In the genomic region with DNA sequence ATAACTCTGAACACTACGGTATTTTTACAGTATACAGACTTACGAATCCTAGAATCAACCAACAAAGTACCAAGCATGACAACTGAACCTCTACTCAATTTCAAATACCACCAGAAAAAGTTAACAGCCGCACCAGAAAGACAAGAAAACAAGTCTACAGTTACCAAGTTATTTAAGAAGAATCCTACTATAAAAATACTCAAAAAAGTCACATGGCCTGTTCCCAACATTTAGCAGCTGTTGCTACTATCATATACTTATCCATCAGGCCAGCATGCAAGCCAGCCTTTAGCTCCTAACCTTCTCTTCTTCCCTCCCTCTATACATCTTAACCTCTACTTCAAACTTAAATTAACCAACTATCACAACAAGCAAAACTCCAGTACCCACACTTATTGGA, we compare ENCODE assay signal across 9 cellular contexts. TPM values are rescaled to one million over a fixed set of nuclear protein-coding genes. Genes with fewer than 3 reads are reported as not detected.
DNase-seq lines count a peak whose midpoint lies in the region; ATAC-seq, FAIRE-seq and TF ChIP-seq lines count a peak whose summit lies in the region.
"Had no signal": no experiment of that assay in that cellular context is flagged by ENCODE, and none has a peak within 500 bp of the region (broad histone marks: within the 10 kb centered on the region; RNA-seq: fewer than 3 reads in every experiment).

No MANE protein-coding gene starts in this region.

- H3K4me2 ChIP-seq in fibroblast of lung (ENCODE audit: extremely low read depth, insufficient read depth, low read length), result peak overlapping the region; percentile 88

- no peak for FAIRE-seq in GM19239 (lab: Jason Lieb, UNC)

- intact Hi-C loops in psoas muscle (cut with DNase I), result loop anchor here (2.0 to 5.0 kb wide), 2 partner anchors 44 to 49 kb away; a partner anchor contains a TSS

- ATAC-seq in psoas muscle, result no peak

- no peaks in the 10 kb centered on the region for H3K27me3 ChIP-seq in fibroblast of lung (ENCODE audit: control insufficient read depth, insufficient read depth, low read length)
- no peaks in the 10 kb centered on the region for H3K27me3 ChIP-seq in psoas muscle (ENCODE audit: insufficient read depth in 3 of 3, low read length in 2 of 3)

- no peak for TF ChIP-seq CTCF in GM12875 (IDR thresholded peaks at IDR 0.05; ENCODE audit: borderline replicate concordance, insufficient read depth, low read depth, low read length)
- no peak for TF ChIP-seq CTCF in fibroblast of lung (conservative IDR thresholded peaks at IDR 0.05 in 1 of 2, IDR thresholded peaks at IDR 0.05 in 1 of 2; ENCODE audit: low read depth in 1 of 2, low read length in 2 of 2)
- no peak for TF ChIP-seq CTCF in psoas muscle (IDR thresholded peaks at IDR 0.05)

- peaks cover 71% of the 10 kb centered on the region for H3K79me2 ChIP-seq in fibroblast of lung (ENCODE audit: control insufficient read depth, insufficient read depth, low read length)

- H2AFZ ChIP-seq in fibroblast of lung (ENCODE audit: low read length), result no peak overlapping the region

- WGBS in psoas muscle, 3 donors, result 21 to 27% (median 23%) methylated on average over 3 of the region's 3 CpGs

- H3K4me1 ChIP-seq in fibroblast of lung (ENCODE audit: control insufficient read depth, extremely low read depth, insufficient read depth, low read length), result peaks cover 7% of the 10 kb centered on the region
- H3K4me1 ChIP-seq in psoas muscle, result peaks cover 50% of the 10 kb centered on the region

- H3K36me3 ChIP-seq in fibroblast of lung (ENCODE audit: control insufficient read depth, insufficient read depth, low read length), result peaks cover 3% of the 10 kb centered on the region
- H3K36me3 ChIP-seq in psoas muscle (ENCODE audit: insufficient read depth in 1 of 2, low read depth in 1 of 2), result peaks cover 4 to 55% of the 10 kb centered on the region in 2 donors

- H3K27ac ChIP-seq in fibroblast of lung (ENCODE audit: insufficient read depth, low read length) (no peak overlapping the region), psoas muscle (peak overlapping the region; percentile 97)

- no peaks in the 10 kb centered on the region for H4K20me1 ChIP-seq in fibroblast of lung (ENCODE audit: control insufficient read depth, extremely low read depth, insufficient read depth, low read length)

- DNase-seq in RKO (ENCODE audit: low spot score) (peak; percentile 31), fibroblast of lung (ENCODE audit: low read depth in 2 of 2) (peak in 1 of 2 donors; percentile 30), psoas muscle (no peak), OCI-M2 (lab: John Stamatoyannopoulos, UW; ENCODE audit: unreplicated experiment) (no peak), NOMO-1 treated with DMSO at 0.1 percent for 48 hours (lab: John Stamatoyannopoulos, UW; ENCODE audit: unreplicated experiment) (no peak), GM19239 (ENCODE audit: insufficient read length, low spot score) (no peak)
- DNase-seq in activated CD4-positive, CD25-positive, alpha-beta regulatory T cell (lab: John Stamatoyannopoulos, UW), result no peak
- DNase-seq: activated CD8-positive, alpha-beta memory T cell treated with anti-CD3 and anti-CD28 coated beads, Interleukin-2, amount 50 U/mL, for 48 hours had no signal

- peak overlapping the region; percentile 33 for H3K9ac ChIP-seq in fibroblast of lung (ENCODE audit: insufficient read depth, low read length)

- H3K4me3 ChIP-seq in GM12875 (ENCODE audit: low read depth, low read length), result peak overlapping the region; percentile 91
- H3K4me3 ChIP-seq in fibroblast of lung (replicated peaks in 1 of 4; ENCODE audit: control extremely low read depth in 1 of 4, insufficient read depth in 1 of 4, low read depth in 3 of 4, low read length in 4 of 4), result peak overlapping the region; percentile 91 to 99 (median 98)
- peak overlapping the region; percentile 87 for H3K4me3 ChIP-seq in psoas muscle

- H3K9me3 ChIP-seq in fibroblast of lung (ENCODE audit: control insufficient read depth, insufficient read depth, low read depth, low read length) (no peaks in the 10 kb centered on the region), psoas muscle (no peaks in the 10 kb centered on the region)

RNA-seq across cellular contexts. Expression of a gene that starts 1.9 kb away (rescaled TPM):
- total RNA-seq in fibroblast of lung, result 41.1 and 44.3 TPM in 2 replicates
- polyA plus RNA-seq in fibroblast of lung, result 29.2 and 37.7 TPM in 2 replicates
- polyA plus RNA-seq in fibroblast of lung (2012), result 113 and 147 TPM in 2 replicates
- polyA minus RNA-seq in fibroblast of lung (ENCODE audit: low replicate concordance), result 8.2 and 8.8 TPM in 2 replicates
- total RNA-seq in psoas muscle, result 100 to 1,000 TPM in 2 of 4 donors, 10 to 100 TPM in 2; 59.1 to 122 (median 96.1) TPM
- polyA plus RNA-seq in psoas muscle, result 10 to 100 TPM; 34.8 to 70.3 (median 59.5) TPM

RNA-seq across cellular contexts. Expression of a gene that starts 47.1 kb away (rescaled TPM):
- total RNA-seq in fibroblast of lung, result 121 and 182 TPM in 2 replicates
- polyA plus RNA-seq in fibroblast of lung, result 61.9 and 79.7 TPM in 2 replicates
- polyA plus RNA-seq in fibroblast of lung (2012), result 49.7 and 61.8 TPM in 2 replicates
- polyA minus RNA-seq in fibroblast of lung (ENCODE audit: low replicate concordance), result 8.2 and 10.8 TPM in 2 replicates
- 10 to 100 TPM; 13.4 to 17.5 (median 14.6) TPM for total RNA-seq in psoas muscle
- 10 to 100 TPM; 22.7 to 29.9 (median 24.2) TPM for polyA plus RNA-seq in psoas muscle
